ENCODE assay signal across 8 cellular contexts in the genomic region with DNA sequence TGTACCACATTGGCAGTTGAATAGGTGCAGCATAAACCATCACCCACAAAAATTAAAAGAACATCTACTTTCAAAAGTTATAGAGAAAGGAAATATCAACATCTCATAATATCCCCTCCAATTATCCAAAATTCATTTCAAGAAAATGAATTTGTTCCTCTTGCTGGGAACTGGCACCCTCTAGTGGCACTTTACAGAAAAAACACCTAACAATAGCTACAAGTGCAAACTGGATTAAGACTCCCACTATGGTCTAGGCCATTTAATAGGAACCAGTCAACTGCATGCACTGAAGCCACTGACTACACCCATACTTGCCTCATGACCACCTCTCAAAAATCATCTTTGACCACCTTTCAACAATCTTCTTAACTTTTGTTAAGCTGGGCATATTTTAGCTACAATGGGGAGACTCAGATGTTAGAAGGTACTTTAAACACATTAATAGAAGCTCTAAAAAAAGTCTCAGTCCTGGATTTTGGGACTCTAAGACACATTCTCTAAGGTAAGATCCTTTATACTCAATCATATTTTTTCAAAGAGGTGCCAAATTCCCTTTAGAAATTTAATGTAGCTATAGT. TPM values are rescaled to one million over a fixed set of nuclear protein-coding genes. Genes with fewer than 3 reads are reported as not detected.
DNase-seq lines count a peak whose midpoint lies in the region; ATAC-seq, FAIRE-seq and TF ChIP-seq lines count a peak whose summit lies in the region.

No MANE protein-coding gene starts in this region.

- peaks cover 44% of the 10 kb centered on the region for H3K36me3 Mint-ChIP-seq in endodermal cell (ENCODE audit: low read depth)

- no peak for ATAC-seq in GM18498 (IDR thresholded peaks at IDR 0.05; ENCODE audit: unreplicated experiment)

- H3K27ac Mint-ChIP-seq in endodermal cell: no peak overlapping the region

- no peaks in the 10 kb centered on the region for H3K27me3 Mint-ChIP-seq in endodermal cell (ENCODE audit: insufficient read depth)

- no peaks in the 10 kb centered on the region for H3K27me3 ChIP-seq in endodermal cell (ENCODE audit: control insufficient read depth, insufficient read depth, low read length, poor library complexity, severe bottlenecking)

- no peaks in the 10 kb centered on the region for H3K9me3 ChIP-seq in endodermal cell (ENCODE audit: control insufficient read depth, low read length)

- DNase-seq in Jurkat, Clone E6-1 (ENCODE audit: low read depth, low spot score): peak; percentile 66
- peak; percentile 68 for DNase-seq in SK-MEL-5 (ENCODE audit: low read depth, low spot score)
- DNase-seq in endodermal cell: peak; percentile 52
- DNase-seq in midbrain (lab: John Stamatoyannopoulos, UW): peak; percentile 47
- no peak for DNase-seq in HPDE6-E6E7 (ENCODE audit: extremely low spot score)

- H3K4me3 ChIP-seq in Jurkat, Clone E6-1 (ENCODE audit: low read length): no peak overlapping the region
- H3K4me3 ChIP-seq in endodermal cell (ENCODE audit: low read length): no peak overlapping the region

- no peaks in the 10 kb centered on the region for H3K4me1 ChIP-seq in endodermal cell (ENCODE audit: control insufficient read depth, insufficient read depth, low read length)

- TF ChIP-seq CTCF in endodermal cell (conservative IDR thresholded peaks at IDR 0.05): peak; percentile 94

- no peaks in the 10 kb centered on the region for H3K9me3 Mint-ChIP-seq in endodermal cell

- H3K4me3 Mint-ChIP-seq in endodermal cell: no peak overlapping the region

- peak; percentile 93 for FAIRE-seq in A204.1 (lab: Jason Lieb, UNC)
- FAIRE-seq in G401.6 (lab: Jason Lieb, UNC): peak; percentile 87

- no peak overlapping the region for H3K27ac ChIP-seq in endodermal cell (ENCODE audit: low read depth, low read length)

- no peak overlapping the region for H3K9ac ChIP-seq in endodermal cell (ENCODE audit: extremely low read depth, low read length, poor library complexity, severe bottlenecking)

- in situ Hi-C loops in SK-MEL-5 (cut with HindIII; ENCODE audit: low pct_unique_long_range_greater_than_20kb, low sequenced_read_pairs): no loop called here

- peaks cover 83% of the 10 kb centered on the region for H3K36me3 ChIP-seq in endodermal cell (ENCODE audit: control insufficient read depth, insufficient read depth, low read length)

- no peaks in the 10 kb centered on the region for H3K4me1 Mint-ChIP-seq in endodermal cell

RNA-seq across cellular contexts. Expression of a gene that starts 17.3 kb away (rescaled TPM):
- polyA plus RNA-seq in Jurkat, Clone E6-1 (2012; ENCODE audit: insufficient read depth, insufficient read length): 8.4 TPM
- 9.6 TPM in 2 replicates for total RNA-seq in SK-MEL-5 (2014; rRNA removed; shearing (Covaris generic))
- 3.3 and 5.2 TPM in 2 replicates for polyA plus RNA-seq in SK-MEL-5 (2015; cell fraction: cytosol; rRNA removed)
- polyA plus RNA-seq in SK-MEL-5 (2015; cell fraction: nucleus; rRNA removed): 15.9 and 17.2 TPM in 2 replicates
- total RNA-seq in endodermal cell: 10 to 100 TPM; 10.0 to 11.4 TPM
- polyA plus RNA-seq in endodermal cell (2013, experiment 1 of 2): 11.5 TPM
- polyA plus RNA-seq in endodermal cell (2013, experiment 2 of 2): 10.3 TPM
